In the genomic region with DNA sequence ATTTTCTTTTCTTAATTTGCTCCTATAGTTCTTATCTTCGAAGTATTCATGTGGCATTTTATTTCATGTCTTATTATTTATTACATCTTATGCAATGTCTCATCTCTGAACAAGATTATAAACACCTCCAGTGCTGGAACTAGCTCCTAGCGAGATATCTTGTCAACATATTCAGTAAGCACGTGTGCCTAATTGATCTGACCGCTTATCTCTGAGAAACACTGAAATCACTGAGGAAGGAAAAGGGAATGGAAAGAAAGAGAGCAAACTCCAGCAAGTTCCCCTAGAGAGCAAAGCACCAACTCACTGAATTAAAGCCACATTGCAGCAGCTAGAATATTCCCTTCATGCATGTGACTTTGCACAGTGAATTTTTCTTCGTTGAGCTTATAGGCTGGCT, we compare ENCODE assay signal across 1 cellular context.
TF ChIP-seq lines count a peak whose summit lies in the region.

No MANE protein-coding gene starts in this region.

TF ChIP-seq in GM12878, 131 proteins besides CTCF, POLR2A, EP300 and RAD21 (continued from another document):
- TF ChIP-seq, protein P1, sequence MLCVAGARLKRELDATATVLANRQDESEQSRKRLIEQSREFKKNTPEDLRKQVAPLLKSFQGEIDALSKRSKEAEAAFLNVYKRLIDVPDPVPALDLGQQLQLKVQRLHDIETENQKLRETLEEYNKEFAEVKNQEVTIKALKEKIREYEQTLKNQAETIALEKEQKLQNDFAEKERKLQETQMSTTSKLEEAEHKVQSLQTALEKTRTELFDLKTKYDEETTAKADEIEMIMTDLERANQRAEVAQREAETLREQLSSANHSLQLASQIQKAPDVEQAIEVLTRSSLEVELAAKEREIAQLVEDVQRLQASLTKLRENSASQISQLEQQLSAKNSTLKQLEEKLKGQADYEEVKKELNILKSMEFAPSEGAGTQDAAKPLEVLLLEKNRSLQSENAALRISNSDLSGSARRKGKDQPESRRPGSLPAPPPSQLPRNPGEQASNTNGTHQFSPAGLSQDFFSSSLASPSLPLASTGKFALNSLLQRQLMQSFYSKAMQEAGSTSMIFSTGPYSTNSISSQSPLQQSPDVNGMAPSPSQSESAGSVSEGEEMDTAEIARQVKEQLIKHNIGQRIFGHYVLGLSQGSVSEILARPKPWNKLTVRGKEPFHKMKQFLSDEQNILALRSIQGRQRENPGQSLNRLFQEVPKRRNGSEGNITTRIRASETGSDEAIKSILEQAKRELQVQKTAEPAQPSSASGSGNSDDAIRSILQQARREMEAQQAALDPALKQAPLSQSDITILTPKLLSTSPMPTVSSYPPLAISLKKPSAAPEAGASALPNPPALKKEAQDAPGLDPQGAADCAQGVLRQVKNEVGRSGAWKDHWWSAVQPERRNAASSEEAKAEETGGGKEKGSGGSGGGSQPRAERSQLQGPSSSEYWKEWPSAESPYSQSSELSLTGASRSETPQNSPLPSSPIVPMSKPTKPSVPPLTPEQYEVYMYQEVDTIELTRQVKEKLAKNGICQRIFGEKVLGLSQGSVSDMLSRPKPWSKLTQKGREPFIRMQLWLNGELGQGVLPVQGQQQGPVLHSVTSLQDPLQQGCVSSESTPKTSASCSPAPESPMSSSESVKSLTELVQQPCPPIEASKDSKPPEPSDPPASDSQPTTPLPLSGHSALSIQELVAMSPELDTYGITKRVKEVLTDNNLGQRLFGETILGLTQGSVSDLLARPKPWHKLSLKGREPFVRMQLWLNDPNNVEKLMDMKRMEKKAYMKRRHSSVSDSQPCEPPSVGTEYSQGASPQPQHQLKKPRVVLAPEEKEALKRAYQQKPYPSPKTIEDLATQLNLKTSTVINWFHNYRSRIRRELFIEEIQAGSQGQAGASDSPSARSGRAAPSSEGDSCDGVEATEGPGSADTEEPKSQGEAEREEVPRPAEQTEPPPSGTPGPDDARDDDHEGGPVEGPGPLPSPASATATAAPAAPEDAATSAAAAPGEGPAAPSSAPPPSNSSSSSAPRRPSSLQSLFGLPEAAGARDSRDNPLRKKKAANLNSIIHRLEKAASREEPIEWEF (IDR thresholded peaks at IDR 0.05; ENCODE audit: insufficient replicate concordance, low read depth, low read length) = no peak
- no peak for TF ChIP-seq MTA3 (IDR thresholded peaks at IDR 0.05; ENCODE audit: borderline replicate concordance, low read length)
- no peak for TF ChIP-seq TCF12 (IDR thresholded peaks at IDR 0.05; ENCODE audit: low read depth, low read length)
- TF ChIP-seq ASH2L (IDR thresholded peaks at IDR 0.05; ENCODE audit: borderline replicate concordance, low read depth) = no peak
TF ChIP-seq in GM12878: peak in this region for 0.
